8 cellular contexts compared by ENCODE assay signal in genomic region chr2:38602732-38603401, GRCh38. TPM values are rescaled to one million over a fixed set of nuclear protein-coding genes. Genes with fewer than 3 reads are reported as not detected.
DNase-seq lines count a peak whose midpoint lies in the region; ATAC-seq, FAIRE-seq and TF ChIP-seq lines count a peak whose summit lies in the region.

Gene HNRNPLL, minus strand, starts transcription at chr2:38602928. Its CDS starts 302 bp downstream, at chr2:38602626.

- H3K27me3 ChIP-seq in Caco-2 (replicated peaks; ENCODE audit: control insufficient read depth, insufficient read depth, low read length), result no peaks in the 10 kb centered on the region
- no peaks in the 10 kb centered on the region for H3K27me3 ChIP-seq in endothelial cell of umbilical vein (ENCODE audit: control insufficient read depth in 2 of 2, insufficient read depth in 2 of 2, low read length in 2 of 2)

- CTCF ChIA-PET in Caco-2 (lab: Charles Lee), result interaction anchor here (0.5 to 1.8 kb wide), 9 partner anchors 8 to 187 kb away, joined by 3 to 15 read pairs (median 4); partner anchors contain the start of gene GALM
- CTCF ChIA-PET in endothelial cell of umbilical vein (lab: Charles Lee), result interaction anchor here (0.6 to 5.9 kb wide), 32 partner anchors 9 to 250 kb away, joined by 3 to 69 read pairs (median 4); partner anchors contain the start of gene GALM

- peak within 1 kb of the TSS; percentile 99 for H2AFZ ChIP-seq in endothelial cell of umbilical vein (ENCODE audit: low read depth, low read length)

- H3K27me3 Mint-ChIP-seq in Caco-2 (ENCODE audit: insufficient read depth, unreplicated experiment), result no peaks in the 10 kb centered on the region

- H3K79me2 ChIP-seq in endothelial cell of umbilical vein (ENCODE audit: control insufficient read depth, insufficient read depth, low read length), result peaks cover 46% of the 10 kb centered on the region

- H3K4me1 ChIP-seq in Caco-2, result 0 out of 2 replicates have a peak, but pooled peaks cover 5% of the 10 kb centered on the region
- H3K4me1 ChIP-seq in endothelial cell of umbilical vein (ENCODE audit: control insufficient read depth, extremely low read depth, insufficient read depth, low read length), result peaks cover 23% of the 10 kb centered on the region

- intact Hi-C loops in Caco-2 (cut with micrococcal nuclease; ENCODE audit: unreplicated experiment), result loop anchor here (1.0 to 5.0 kb wide), 6 partner anchors 8 to 519 kb away; partner anchors contain the start of genes GALM and SOS1
- intact Hi-C loops in endothelial cell of umbilical vein (cut with micrococcal nuclease), result loop anchor here (1.0 to 2.0 kb wide), 8 partner anchors 22 to 226 kb away; partner anchors contain the start of genes ATL2, GALM and SRSF7

- H3K9ac ChIP-seq in endothelial cell of umbilical vein (replicated peaks; ENCODE audit: extremely low read depth, insufficient read depth, low read length), result peak within 1 kb of the TSS; percentile 81

- H3K4me2 ChIP-seq in endothelial cell of umbilical vein (ENCODE audit: insufficient read depth, low read length), result peak within 1 kb of the TSS; percentile 96

- H3K4me1 Mint-ChIP-seq in Caco-2 (ENCODE audit: low read depth, unreplicated experiment), result peaks cover 6% of the 10 kb centered on the region

- H3K27ac ChIP-seq in endothelial cell of umbilical vein (ENCODE audit: insufficient read depth, low read depth, low read length), result peak within 1 kb of the TSS; percentile 62

- peak within 1 kb of the TSS; percentile 96 for H3K27ac Mint-ChIP-seq in Caco-2 (ENCODE audit: unreplicated experiment)

- no peaks in the 10 kb centered on the region for H3K9me3 Mint-ChIP-seq in Caco-2 (ENCODE audit: unreplicated experiment)

- BruUV-seq in Caco-2 (replicated peaks; lab: Mats Ljungman, UMichigan) (no TSS peak), endothelial cell of umbilical vein (replicated peaks; lab: Mats Ljungman, UMichigan) (no TSS peak)

- peak; percentile 94 for FAIRE-seq in endothelial cell of umbilical vein (lab: Jason Lieb, UNC)

- peaks cover 12% of the 10 kb centered on the region for H4K20me1 ChIP-seq in endothelial cell of umbilical vein (replicated peaks; ENCODE audit: control insufficient read depth, extremely low read depth, insufficient read depth, low read length)

- H3K4me3 ChIP-seq in Caco-2 (ENCODE audit: low read depth, low read length), result peak within 1 kb of the TSS; percentile 87
- peak within 1 kb of the TSS; percentile 95 to 99 (median 98) for H3K4me3 ChIP-seq in endothelial cell of umbilical vein (replicated peaks in 1 of 3; ENCODE audit: insufficient read depth in 1 of 3, low read depth in 1 of 3, low read length in 3 of 3)

- no peaks in the 10 kb centered on the region for H3K36me3 ChIP-seq in Caco-2 (ENCODE audit: control insufficient read depth, insufficient read depth, low read length)
- no peaks in the 10 kb centered on the region for H3K36me3 ChIP-seq in endothelial cell of umbilical vein (ENCODE audit: control insufficient read depth in 2 of 2, extremely low read depth in 1 of 2, insufficient read depth in 2 of 2, low read length in 2 of 2)

- TF ChIP-seq CTCF in Caco-2 (IDR thresholded peaks at IDR 0.05; ENCODE audit: insufficient read depth in 1 of 2, low read depth in 1 of 2, low read length in 1 of 2, severe bottlenecking in 1 of 2, unreplicated experiment in 1 of 2) (peak in 1 of 2 experiments; percentile 12), endothelial cell of umbilical vein (IDR thresholded peaks at IDR 0.05; ENCODE audit: extremely low read depth in 1 of 2, insufficient read depth in 1 of 2, low read depth in 1 of 2, low read length in 2 of 2) (no peak)

- peak; percentile 97 for TF ChIP-seq POLR2A in endothelial cell of umbilical vein (IDR thresholded peaks at IDR 0.05; ENCODE audit: low read depth, low read length)

- H3K9me3 ChIP-seq in Caco-2 (no peaks in the 10 kb centered on the region), endothelial cell of umbilical vein (replicated peaks; ENCODE audit: control insufficient read depth, insufficient read depth, low read length) (no peaks in the 10 kb centered on the region)

- H3K4me3 Mint-ChIP-seq in Caco-2 (ENCODE audit: unreplicated experiment), result peak within 1 kb of the TSS; percentile 92

- H3K36me3 Mint-ChIP-seq in Caco-2 (ENCODE audit: insufficient read depth, unreplicated experiment), result peaks cover 10% of the 10 kb centered on the region

- peaks cover 2% of the 10 kb centered on the region for H3K9me1 ChIP-seq in endothelial cell of umbilical vein (replicated peaks; ENCODE audit: control insufficient read depth, extremely low read depth, insufficient read depth, low read length)

- peak; percentile 61 for ATAC-seq in GM21447 (IDR thresholded peaks at IDR 0.05; ENCODE audit: unreplicated experiment)

- POLR2A ChIA-PET in Caco-2 (lab: Charles Lee), result interaction anchor here (0.6 to 1.8 kb wide), 3 partner anchors 64 to 578 kb away, joined by 3 to 23 read pairs (median 8); partner anchors contain the start of genes GALM and SRSF7
- POLR2A ChIA-PET in endothelial cell of umbilical vein (lab: Charles Lee), result interaction anchor here (0.6 to 6.4 kb wide), 3 partner anchors 132 to 149 kb away, joined by 3 to 64 read pairs (median 3); partner anchors contain the start of gene SRSF7

- dilution Hi-C loops in endothelial cell of umbilical vein (cut with MboI; ENCODE audit: extremely low pct_ligation_motif_present, low sequenced_read_pairs), result no loop called here

- DNase-seq in Caco-2 (peak; percentile 99 to 100), HuH-7.5 (ENCODE audit: low spot score) (peak; percentile 81), OCI-M1 (lab: John Stamatoyannopoulos, UW) (peak; percentile 99), activated T-cell treated with anti-CD3 and anti-CD28 coated beads for 24 hours (ENCODE audit: low read depth) (peak; percentile 95), endothelial cell of umbilical vein (ENCODE audit: low read depth, low spot score) (peak; percentile 98), midbrain (lab: John Stamatoyannopoulos, UW) (peak; percentile 97)
- DNase-seq in stimulated activated CD8-positive, alpha-beta memory T cell treated with anti-CD3 and anti-CD28 coated beads, Interleukin-15, amount 100 ng/mL, for 48 hours (ENCODE audit: low read depth in 2 of 2), result peak; percentile 95

TF ChIP-seq in endothelial cell of umbilical vein, 7 proteins besides CTCF, POLR2A, EP300 and RAD21:
- TF ChIP-seq MYC (IDR thresholded peaks at IDR 0.05; ENCODE audit: low read depth, low read length) (no peak), POLR2AphosphoS5 (IDR thresholded peaks at IDR 0.05; ENCODE audit: insufficient read depth, low read depth, low read length) (peak; percentile 96), MAX (IDR thresholded peaks at IDR 0.05; ENCODE audit: insufficient read depth, insufficient read length) (no peak), JUN (IDR thresholded peaks at IDR 0.05; ENCODE audit: borderline replicate concordance, insufficient read depth, insufficient read length, low read depth) (no peak)

RNA-seq across cellular contexts. Expression of gene HNRNPLL, which starts in this region (rescaled TPM):
- total RNA-seq in Caco-2 (2022) (58.0 and 59.4 TPM in 2 replicates), endothelial cell of umbilical vein (56.2 and 61.1 TPM in 2 replicates)
- 15.1 and 19.8 TPM in 2 replicates for polyA plus RNA-seq in endothelial cell of umbilical vein
- polyA plus RNA-seq in endothelial cell of umbilical vein (2011; cell fraction: cytosol; rRNA removed), result 23.3 and 28.1 TPM in 2 replicates
- polyA plus RNA-seq in endothelial cell of umbilical vein (2011; cell fraction: nucleus; rRNA removed), result 46.3 and 54.1 TPM in 2 replicates
- 42.9 and 49.1 TPM in 2 replicates for polyA plus RNA-seq in endothelial cell of umbilical vein (2012)
- 28.2 and 34.2 TPM in 2 replicates for polyA minus RNA-seq in endothelial cell of umbilical vein
- polyA minus RNA-seq in endothelial cell of umbilical vein (2011; cell fraction: cytosol; rRNA and poly(A)+ RNA removed), result 19.3 TPM
- 68.7 and 83.8 TPM in 2 replicates for polyA minus RNA-seq in endothelial cell of umbilical vein (2011; cell fraction: nucleus; rRNA and poly(A)+ RNA removed)

Comparison
In these comparisons a context has a peak if more than half of its experiments do, and no peak if none do; other contexts are left out.
1. Peak in every context shown above with its lines: DNase-seq, ATAC-seq, H3K4me3 ChIP-seq and H3K27ac ChIP-seq.